Comparison of ENCODE assay signal across 1 cellular context in the genomic region with DNA sequence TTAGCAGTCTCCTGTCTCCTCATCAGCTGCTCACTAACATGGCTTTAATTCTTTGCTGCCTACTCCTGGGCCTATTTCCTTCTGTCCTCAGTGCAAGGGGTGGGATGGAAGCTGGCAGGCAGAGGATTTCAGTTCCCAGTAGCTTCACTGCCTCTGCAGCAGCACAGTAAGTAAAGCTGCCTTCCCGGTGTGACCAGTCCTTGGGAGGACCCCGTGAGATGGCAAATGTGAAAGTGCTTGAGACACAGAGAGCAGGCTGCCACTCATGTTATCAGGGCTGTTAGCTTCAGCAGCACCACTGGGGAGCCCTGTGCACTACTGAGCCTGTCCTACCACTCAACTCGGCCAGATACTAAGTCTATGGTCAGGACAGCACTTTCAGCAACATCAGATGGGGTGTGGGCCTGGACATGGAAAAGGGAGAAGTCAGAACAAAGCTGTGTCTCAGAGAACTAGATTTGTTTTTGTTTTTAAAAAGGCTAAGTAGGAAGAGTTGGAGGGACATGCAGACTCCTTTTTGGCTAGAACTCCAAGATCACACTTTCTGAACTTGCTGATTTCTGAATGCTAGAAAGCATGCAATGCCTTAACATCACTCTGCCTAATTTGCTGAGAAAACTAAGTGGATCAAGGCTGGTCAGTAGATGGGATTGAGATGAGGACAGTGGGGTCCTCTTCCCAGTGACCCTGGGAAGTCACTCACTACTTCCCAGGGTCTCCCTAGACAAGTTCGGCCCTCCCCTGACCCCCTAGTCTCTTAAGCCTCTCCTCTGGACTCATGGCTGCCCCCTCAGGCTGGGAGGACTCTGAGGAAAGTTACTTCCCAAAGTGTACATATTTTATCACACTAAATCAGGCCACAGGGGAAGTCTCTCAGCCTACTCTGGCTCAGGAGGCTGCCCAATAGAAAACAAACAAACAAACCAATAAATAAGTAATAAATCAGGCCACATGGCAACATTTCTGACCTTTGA.
TF ChIP-seq lines count a peak whose summit lies in the region.

No MANE protein-coding gene starts in this region.

TF ChIP-seq in GM23338, 12 proteins besides CTCF, POLR2A, EP300 and RAD21 (continued from another document):
- no peak for TF ChIP-seq EZH2phosphoT487 (IDR thresholded peaks at IDR 0.05; ENCODE audit: unreplicated experiment)
- TF ChIP-seq, protein P1, sequence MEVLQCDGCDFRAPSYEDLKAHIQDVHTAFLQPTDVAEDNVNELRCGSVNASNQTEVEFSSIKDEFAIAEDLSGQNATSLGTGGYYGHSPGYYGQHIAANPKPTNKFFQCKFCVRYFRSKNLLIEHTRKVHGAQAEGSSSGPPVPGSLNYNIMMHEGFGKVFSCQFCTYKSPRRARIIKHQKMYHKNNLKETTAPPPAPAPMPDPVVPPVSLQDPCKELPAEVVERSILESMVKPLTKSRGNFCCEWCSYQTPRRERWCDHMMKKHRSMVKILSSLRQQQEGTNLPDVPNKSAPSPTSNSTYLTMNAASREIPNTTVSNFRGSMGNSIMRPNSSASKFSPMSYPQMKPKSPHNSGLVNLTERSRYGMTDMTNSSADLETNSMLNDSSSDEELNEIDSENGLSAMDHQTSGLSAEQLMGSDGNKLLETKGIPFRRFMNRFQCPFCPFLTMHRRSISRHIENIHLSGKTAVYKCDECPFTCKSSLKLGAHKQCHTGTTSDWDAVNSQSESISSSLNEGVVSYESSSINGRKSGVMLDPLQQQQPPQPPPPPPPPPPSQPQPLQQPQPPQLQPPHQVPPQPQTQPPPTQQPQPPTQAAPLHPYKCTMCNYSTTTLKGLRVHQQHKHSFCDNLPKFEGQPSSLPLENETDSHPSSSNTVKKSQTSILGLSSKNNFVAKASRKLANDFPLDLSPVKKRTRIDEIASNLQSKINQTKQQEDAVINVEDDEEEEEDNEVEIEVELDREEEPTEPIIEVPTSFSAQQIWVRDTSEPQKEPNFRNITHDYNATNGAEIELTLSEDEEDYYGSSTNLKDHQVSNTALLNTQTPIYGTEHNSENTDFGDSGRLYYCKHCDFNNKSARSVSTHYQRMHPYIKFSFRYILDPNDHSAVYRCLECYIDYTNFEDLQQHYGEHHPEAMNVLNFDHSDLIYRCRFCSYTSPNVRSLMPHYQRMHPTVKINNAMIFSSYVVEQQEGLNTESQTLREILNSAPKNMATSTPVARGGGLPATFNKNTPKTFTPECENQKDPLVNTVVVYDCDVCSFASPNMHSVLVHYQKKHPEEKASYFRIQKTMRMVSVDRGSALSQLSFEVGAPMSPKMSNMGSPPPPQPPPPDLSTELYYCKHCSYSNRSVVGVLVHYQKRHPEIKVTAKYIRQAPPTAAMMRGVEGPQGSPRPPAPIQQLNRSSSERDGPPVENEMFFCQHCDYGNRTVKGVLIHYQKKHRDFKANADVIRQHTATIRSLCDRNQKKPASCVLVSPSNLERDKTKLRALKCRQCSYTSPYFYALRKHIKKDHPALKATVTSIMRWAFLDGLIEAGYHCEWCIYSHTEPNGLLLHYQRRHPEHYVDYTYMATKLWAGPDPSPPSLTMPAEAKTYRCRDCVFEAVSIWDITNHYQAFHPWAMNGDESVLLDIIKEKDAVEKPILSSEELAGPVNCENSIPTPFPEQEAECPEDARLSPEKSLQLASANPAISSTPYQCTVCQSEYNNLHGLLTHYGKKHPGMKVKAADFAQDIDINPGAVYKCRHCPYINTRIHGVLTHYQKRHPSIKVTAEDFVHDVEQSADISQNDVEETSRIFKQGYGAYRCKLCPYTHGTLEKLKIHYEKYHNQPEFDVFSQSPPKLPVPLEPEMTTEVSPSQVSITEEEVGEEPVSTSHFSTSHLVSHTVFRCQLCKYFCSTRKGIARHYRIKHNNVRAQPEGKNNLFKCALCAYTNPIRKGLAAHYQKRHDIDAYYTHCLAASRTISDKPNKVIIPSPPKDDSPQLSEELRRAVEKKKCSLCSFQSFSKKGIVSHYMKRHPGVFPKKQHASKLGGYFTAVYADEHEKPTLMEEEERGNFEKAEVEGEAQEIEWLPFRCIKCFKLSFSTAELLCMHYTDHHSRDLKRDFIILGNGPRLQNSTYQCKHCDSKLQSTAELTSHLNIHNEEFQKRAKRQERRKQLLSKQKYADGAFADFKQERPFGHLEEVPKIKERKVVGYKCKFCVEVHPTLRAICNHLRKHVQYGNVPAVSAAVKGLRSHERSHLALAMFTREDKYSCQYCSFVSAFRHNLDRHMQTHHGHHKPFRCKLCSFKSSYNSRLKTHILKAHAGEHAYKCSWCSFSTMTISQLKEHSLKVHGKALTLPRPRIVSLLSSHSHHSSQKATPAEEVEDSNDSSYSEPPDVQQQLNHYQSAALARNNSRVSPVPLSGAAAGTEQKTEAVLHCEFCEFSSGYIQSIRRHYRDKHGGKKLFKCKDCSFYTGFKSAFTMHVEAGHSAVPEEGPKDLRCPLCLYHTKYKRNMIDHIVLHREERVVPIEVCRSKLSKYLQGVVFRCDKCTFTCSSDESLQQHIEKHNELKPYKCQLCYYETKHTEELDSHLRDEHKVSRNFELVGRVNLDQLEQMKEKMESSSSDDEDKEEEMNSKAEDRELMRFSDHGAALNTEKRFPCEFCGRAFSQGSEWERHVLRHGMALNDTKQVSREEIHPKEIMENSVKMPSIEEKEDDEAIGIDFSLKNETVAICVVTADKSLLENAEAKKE (CRISPR knock-in tag; IDR thresholded peaks at IDR 0.05), result no peak
- TF ChIP-seq POLR2AphosphoS5 (IDR thresholded peaks at IDR 0.05; ENCODE audit: low read depth), result no peak
- TF ChIP-seq ZNF114 (CRISPR knock-in tag; IDR thresholded peaks at IDR 0.05), result no peak
- TF ChIP-seq, protein P2, sequence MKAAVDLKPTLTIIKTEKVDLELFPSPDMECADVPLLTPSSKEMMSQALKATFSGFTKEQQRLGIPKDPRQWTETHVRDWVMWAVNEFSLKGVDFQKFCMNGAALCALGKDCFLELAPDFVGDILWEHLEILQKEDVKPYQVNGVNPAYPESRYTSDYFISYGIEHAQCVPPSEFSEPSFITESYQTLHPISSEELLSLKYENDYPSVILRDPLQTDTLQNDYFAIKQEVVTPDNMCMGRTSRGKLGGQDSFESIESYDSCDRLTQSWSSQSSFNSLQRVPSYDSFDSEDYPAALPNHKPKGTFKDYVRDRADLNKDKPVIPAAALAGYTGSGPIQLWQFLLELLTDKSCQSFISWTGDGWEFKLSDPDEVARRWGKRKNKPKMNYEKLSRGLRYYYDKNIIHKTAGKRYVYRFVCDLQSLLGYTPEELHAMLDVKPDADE (IDR thresholded peaks at IDR 0.05), result no peak
- no peak for TF ChIP-seq STAT1 (IDR thresholded peaks at IDR 0.05; ENCODE audit: unreplicated experiment)
